ENCODE assay signal across 10 cellular contexts in the genomic region with DNA sequence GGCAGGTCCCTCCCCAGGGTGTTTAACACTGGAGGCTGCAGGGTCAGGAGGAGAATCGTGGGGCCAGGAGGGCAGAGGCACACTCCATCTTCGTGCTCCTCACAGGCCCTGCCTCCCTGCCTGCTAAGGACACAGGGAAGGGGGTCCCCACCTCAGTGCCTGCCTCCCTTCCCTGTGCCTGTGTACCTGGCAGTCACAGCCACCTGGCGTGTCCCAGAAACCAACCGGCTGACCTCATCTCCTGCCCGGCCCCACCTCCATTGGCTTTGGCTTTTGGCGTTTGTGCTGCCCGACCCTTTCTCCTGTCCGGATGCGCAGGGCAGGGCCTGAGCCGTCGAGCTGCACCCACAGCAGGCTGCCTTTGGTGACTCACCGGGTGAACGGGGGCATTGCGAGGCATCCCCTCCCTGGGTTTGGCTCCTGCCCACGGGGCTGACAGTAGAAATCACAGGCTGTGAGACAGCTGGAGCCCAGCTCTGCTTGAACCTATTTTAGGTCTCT. TPM values are rescaled to one million over a fixed set of nuclear protein-coding genes. Genes with fewer than 3 reads are reported as not detected.
DNase-seq lines count a peak whose midpoint lies in the region; TF ChIP-seq lines count a peak whose summit lies in the region.
"Had no signal": no experiment of that assay in that cellular context is flagged by ENCODE, and none has a peak within 500 bp of the region (broad histone marks: within the 10 kb centered on the region; RNA-seq: fewer than 3 reads in every experiment).

No MANE protein-coding gene starts in this region.

- TF ChIP-seq CTCF in epithelial cell of esophagus (IDR thresholded peaks at IDR 0.05; ENCODE audit: insufficient read depth, low read depth, low read length, missing control alignments): no peak

- peak; percentile 79 for DNase-seq in AG20443 (ENCODE audit: low spot score)
- DNase-seq in LHCN-M2 (ENCODE audit: low read depth): peak; percentile 91
- DNase-seq in epithelial cell of esophagus (ENCODE audit: low read depth): peak; percentile 62
- no peak for DNase-seq in NCI-H2227 (lab: John Stamatoyannopoulos, UW; ENCODE audit: unreplicated experiment)
- DNase-seq in NCI-H748 treated with DMSO at 0.1 percent for 48 hours (lab: John Stamatoyannopoulos, UW): no peak
- no peak for DNase-seq in activated gamma-delta T cell (lab: John Stamatoyannopoulos, UW)
- DNase-seq: Calu3, NCI-H526 treated with DMSO at 0.1 percent for 48 hours, pancreas had no signal

- H3K4me3 ChIP-seq in epithelial cell of esophagus (ENCODE audit: low read length): no peak overlapping the region
- H3K4me3 ChIP-seq: pancreas had no signal

RNA-seq across cellular contexts. Expression of gene BGLAP, which starts 0.6 kb away (rescaled TPM):
- 2.0 and 4.3 TPM in 2 replicates for total RNA-seq in LHCN-M2 (2014; rRNA removed)
- 2.2 TPM for polyA plus RNA-seq in LHCN-M2 (2012)
- polyA plus RNA-seq: IgD-negative memory B cell had no signal

RNA-seq across cellular contexts. Expression of gene PAQR6, which starts 6.5 kb away (rescaled TPM):
- 0.83 and 1.8 TPM in 2 replicates for total RNA-seq in LHCN-M2 (2014; rRNA removed)
- 0.77 TPM for polyA plus RNA-seq in LHCN-M2 (2012)

RNA-seq across cellular contexts. Expression of gene PMF1, which starts 28.6 kb away (rescaled TPM):
- total RNA-seq in LHCN-M2 (2014; rRNA removed): 67.2 and 70.1 TPM in 2 replicates
- polyA plus RNA-seq in LHCN-M2 (2012): 48.3 TPM

RNA-seq across cellular contexts. Expression of gene SMG5, which starts 41.3 kb away (rescaled TPM):
- 66.1 and 74.9 TPM in 2 replicates for total RNA-seq in LHCN-M2 (2014; rRNA removed)
- 45.4 TPM for polyA plus RNA-seq in LHCN-M2 (2012)

RNA-seq across cellular contexts. Expression of gene TMEM79, which starts 42.8 kb away (rescaled TPM):
- 2.9 and 3.2 TPM in 2 replicates for total RNA-seq in LHCN-M2 (2014; rRNA removed)
- polyA plus RNA-seq in LHCN-M2 (2012): 2.8 TPM

Comparison
In these comparisons a context has a peak if more than half of its experiments do, and no peak if none do; other contexts are left out.
1. DNase-seq: peak in AG20443 (single experiment), LHCN-M2 (single experiment) and epithelial cell of esophagus (single experiment); none in NCI-H2227 (single experiment), NCI-H748 treated with DMSO at 0.1 percent for 48 hours (single experiment) and activated gamma-delta T cell (single experiment).